ENCODE assay signal across 32 cellular contexts in genomic region chr5:44679200-44679599, GRCh38.
"Had no signal": no experiment of that assay in that cellular context is flagged by ENCODE, and none has a peak within 500 bp of the region (broad histone marks: within the 10 kb centered on the region; RNA-seq: fewer than 3 reads in every experiment).

No MANE protein-coding gene starts in this region.

- H3K4me1 ChIP-seq: adrenal gland, ascending aorta, breast epithelium, colonic mucosa, gastrocnemius medialis, heart left ventricle had no signal

- DNase-seq: activated CD4-positive, alpha-beta memory T cell treated with anti-CD3 and anti-CD28 coated beads for 36 hours; activated CD4-positive, alpha-beta T cell treated with anti-CD3 and anti-CD28 coated beads for 36 hours; activated CD4-positive, alpha-beta T cell treated with anti-CD3 and anti-CD28 coated beads, Interleukin-2, amount 10 ng/mL, durations not matched to agents 24 days and 14 days; activated CD4-positive, CD25-positive, alpha-beta regulatory T cell; activated CD4-positive, CD25-positive, alpha-beta regulatory T cell treated with anti-CD3 and anti-CD28 coated beads, Interleukin-2, amount 50 U/mL, for 72 hours; activated CD8-positive, alpha-beta memory T cell treated with anti-CD3 and anti-CD28 coated beads, Interleukin-2, amount 10 ng/mL, durations not matched to agents 7 days and 5 days; activated CD8-positive, alpha-beta memory T cell treated with anti-CD3 and anti-CD28 coated beads, Interleukin-2, amount 50 U/mL, for 4 hours; activated CD8-positive, alpha-beta T cell treated with anti-CD3 and anti-CD28 coated beads, Interleukin-2, amount 10 ng/mL, durations not matched to agents 7 days and 5 days; activated effector memory CD4-positive, alpha-beta T cell treated with anti-CD3 and anti-CD28 coated beads, Interleukin-2, amount 50 U/mL, for 16 hours; activated naive CD4-positive, alpha-beta T cell treated with anti-CD3 and anti-CD28 coated beads for 36 hours; activated naive CD8-positive, alpha-beta T cell treated with anti-CD3 and anti-CD28 coated beads for 36 hours; activated naive CD8-positive, alpha-beta T cell treated with anti-CD3 and anti-CD28 coated beads, Interleukin-2, amount 50 U/mL, for 24 hours; activated T-cell treated with anti-CD3 and anti-CD28 coated beads, Interleukin-2, amount 50 U/mL, for 1 hour; activated T-cell treated with anti-CD3 and anti-CD28 coated beads, Interleukin-2, amount 50 U/mL, for 48 hours; adrenal gland; amygdala; central memory CD4-positive, alpha-beta T cell; cerebellar nuclear complex; colonic mucosa; effector memory CD4-positive, alpha-beta T cell; endodermal cell; foreskin fibroblast; gastrocnemius medialis; glutamatergic neuron; heart left ventricle; T-helper 1 cell; T-helper 17 cell; T1000 had no signal

- H3K27ac ChIP-seq: adrenal gland, ascending aorta, breast epithelium, cardiac muscle cell, colonic mucosa, gastrocnemius medialis, heart left ventricle had no signal

- H3K4me3 ChIP-seq: adrenal gland, ascending aorta, breast epithelium, cardiac muscle cell, colonic mucosa, gastrocnemius medialis, heart left ventricle had no signal

- H3K36me3 ChIP-seq: adrenal gland, ascending aorta, breast epithelium, cardiac muscle cell, colonic mucosa, gastrocnemius medialis, heart left ventricle had no signal

- H3K9me3 ChIP-seq: adrenal gland, ascending aorta, breast epithelium, colonic mucosa, gastrocnemius medialis, heart left ventricle had no signal

- ATAC-seq: activated CD4-positive, alpha-beta T cell treated with anti-CD3 and anti-CD28 coated beads for 36 hours; activated CD8-positive, alpha-beta memory T cell treated with anti-CD3 and anti-CD28 coated beads, Interleukin-2, amount 10 ng/mL, durations not matched to agents 7 days and 5 days; activated CD8-positive, alpha-beta T cell treated with anti-CD3 and anti-CD28 coated beads, Interleukin-2, amount 10 ng/mL, durations not matched to agents 7 days and 5 days; activated naive CD8-positive, alpha-beta T cell treated with anti-CD3 and anti-CD28 coated beads, Interleukin-2, amount 50 U/mL, for 24 hours; esophagus mucosa; gastrocnemius medialis; heart left ventricle; T-helper 17 cell had no signal

- H3K27me3 ChIP-seq: adrenal gland, ascending aorta, breast epithelium, cardiac muscle cell, colonic mucosa, gastrocnemius medialis, heart left ventricle had no signal
